ENCODE assay signal across 1 cellular context in genomic region chr15:57892181-57892580, GRCh38.
TF ChIP-seq lines count a peak whose summit lies in the region.

No MANE protein-coding gene starts in this region.

TF ChIP-seq in WTC11, 78 proteins besides CTCF, POLR2A, EP300 and RAD21 (continued from another document):
- TF ChIP-seq, protein P1, sequence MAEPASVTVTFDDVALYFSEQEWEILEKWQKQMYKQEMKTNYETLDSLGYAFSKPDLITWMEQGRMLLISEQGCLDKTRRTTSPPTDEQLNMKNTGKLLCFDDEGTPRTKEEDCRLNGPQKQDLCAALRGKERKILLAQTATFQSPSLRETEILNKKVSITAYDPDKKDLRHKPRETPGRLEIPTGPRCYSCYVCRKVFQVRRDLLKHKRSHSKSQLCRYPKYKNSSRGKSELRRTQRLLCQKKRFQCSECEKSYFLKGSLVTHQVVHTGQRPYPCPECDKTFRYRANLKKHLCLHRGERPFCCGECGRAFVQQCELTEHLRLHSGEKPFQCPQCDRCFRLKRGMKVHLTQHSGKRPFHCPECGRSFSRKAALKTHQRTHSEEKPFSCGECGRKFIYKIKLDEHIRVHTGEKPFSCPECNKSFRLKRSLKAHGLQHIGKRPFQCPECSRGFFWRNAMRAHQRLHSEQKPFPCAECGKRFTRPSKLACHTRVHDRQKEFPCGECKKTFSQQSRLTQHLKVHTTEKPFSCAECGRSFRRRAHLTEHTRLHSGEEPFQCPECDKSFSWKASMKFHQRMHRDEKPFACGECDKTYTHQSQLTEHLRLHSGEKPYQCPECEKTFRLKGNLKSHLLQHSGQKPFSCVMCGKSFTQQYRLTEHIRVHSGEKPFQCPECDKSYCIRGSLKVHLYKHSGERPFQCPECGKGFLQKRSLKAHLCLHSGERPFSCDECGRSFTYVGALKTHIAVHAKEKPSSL (CRISPR knock-in tag; conservative IDR thresholded peaks at IDR 0.05), result no peak
- TF ChIP-seq ZNF396 (CRISPR knock-in tag; IDR thresholded peaks at IDR 0.05; ENCODE audit: borderline replicate concordance) (no peak), SOX15 (CRISPR knock-in tag; IDR thresholded peaks at IDR 0.05) (no peak), E2F4 (CRISPR knock-in tag; IDR thresholded peaks at IDR 0.05; ENCODE audit: borderline replicate concordance, low read depth) (no peak), IRF1 (CRISPR knock-in tag; IDR thresholded peaks at IDR 0.05) (no peak)
- TF ChIP-seq, protein P2, sequence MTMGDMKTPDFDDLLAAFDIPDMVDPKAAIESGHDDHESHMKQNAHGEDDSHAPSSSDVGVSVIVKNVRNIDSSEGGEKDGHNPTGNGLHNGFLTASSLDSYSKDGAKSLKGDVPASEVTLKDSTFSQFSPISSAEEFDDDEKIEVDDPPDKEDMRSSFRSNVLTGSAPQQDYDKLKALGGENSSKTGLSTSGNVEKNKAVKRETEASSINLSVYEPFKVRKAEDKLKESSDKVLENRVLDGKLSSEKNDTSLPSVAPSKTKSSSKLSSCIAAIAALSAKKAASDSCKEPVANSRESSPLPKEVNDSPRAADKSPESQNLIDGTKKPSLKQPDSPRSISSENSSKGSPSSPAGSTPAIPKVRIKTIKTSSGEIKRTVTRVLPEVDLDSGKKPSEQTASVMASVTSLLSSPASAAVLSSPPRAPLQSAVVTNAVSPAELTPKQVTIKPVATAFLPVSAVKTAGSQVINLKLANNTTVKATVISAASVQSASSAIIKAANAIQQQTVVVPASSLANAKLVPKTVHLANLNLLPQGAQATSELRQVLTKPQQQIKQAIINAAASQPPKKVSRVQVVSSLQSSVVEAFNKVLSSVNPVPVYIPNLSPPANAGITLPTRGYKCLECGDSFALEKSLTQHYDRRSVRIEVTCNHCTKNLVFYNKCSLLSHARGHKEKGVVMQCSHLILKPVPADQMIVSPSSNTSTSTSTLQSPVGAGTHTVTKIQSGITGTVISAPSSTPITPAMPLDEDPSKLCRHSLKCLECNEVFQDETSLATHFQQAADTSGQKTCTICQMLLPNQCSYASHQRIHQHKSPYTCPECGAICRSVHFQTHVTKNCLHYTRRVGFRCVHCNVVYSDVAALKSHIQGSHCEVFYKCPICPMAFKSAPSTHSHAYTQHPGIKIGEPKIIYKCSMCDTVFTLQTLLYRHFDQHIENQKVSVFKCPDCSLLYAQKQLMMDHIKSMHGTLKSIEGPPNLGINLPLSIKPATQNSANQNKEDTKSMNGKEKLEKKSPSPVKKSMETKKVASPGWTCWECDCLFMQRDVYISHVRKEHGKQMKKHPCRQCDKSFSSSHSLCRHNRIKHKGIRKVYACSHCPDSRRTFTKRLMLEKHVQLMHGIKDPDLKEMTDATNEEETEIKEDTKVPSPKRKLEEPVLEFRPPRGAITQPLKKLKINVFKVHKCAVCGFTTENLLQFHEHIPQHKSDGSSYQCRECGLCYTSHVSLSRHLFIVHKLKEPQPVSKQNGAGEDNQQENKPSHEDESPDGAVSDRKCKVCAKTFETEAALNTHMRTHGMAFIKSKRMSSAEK (CRISPR knock-in tag; IDR thresholded peaks at IDR 0.05; ENCODE audit: borderline replicate concordance), result no peak
- TF ChIP-seq, protein P3, sequence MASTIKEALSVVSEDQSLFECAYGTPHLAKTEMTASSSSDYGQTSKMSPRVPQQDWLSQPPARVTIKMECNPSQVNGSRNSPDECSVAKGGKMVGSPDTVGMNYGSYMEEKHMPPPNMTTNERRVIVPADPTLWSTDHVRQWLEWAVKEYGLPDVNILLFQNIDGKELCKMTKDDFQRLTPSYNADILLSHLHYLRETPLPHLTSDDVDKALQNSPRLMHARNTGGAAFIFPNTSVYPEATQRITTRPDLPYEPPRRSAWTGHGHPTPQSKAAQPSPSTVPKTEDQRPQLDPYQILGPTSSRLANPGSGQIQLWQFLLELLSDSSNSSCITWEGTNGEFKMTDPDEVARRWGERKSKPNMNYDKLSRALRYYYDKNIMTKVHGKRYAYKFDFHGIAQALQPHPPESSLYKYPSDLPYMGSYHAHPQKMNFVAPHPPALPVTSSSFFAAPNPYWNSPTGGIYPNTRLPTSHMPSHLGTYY (CRISPR knock-in tag; IDR thresholded peaks at IDR 0.05), result no peak
